In the genomic region with DNA sequence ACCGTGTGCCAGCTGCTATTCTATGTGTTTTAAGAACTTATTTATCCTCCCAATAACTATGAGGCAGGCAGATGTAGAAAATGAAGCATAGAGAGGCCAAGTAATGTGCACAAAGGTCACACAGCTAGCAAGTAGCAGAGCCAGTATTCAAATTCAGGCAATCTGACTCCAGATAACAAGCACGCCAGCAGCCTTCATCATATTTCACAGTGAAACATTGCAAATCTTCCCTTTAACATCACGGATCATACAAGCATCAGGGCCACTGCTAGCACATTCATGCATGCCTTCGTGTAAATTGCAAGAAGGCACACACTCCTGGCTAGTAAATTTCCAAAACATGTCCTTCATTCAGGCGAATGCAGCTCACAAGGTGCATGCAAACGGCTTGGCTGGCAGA, we compare ENCODE assay signal across 33 cellular contexts. TPM values are rescaled to one million over a fixed set of nuclear protein-coding genes. Genes with fewer than 3 reads are reported as not detected.
"Had no signal": no experiment of that assay in that cellular context is flagged by ENCODE, and none has a peak within 500 bp of the region (broad histone marks: within the 10 kb centered on the region; RNA-seq: fewer than 3 reads in every experiment).

No MANE protein-coding gene starts in this region.

- H3K27ac ChIP-seq: adrenal gland, body of pancreas, epithelial cell of prostate, esophagus squamous epithelium, WERI-Rb-1 had no signal

- H3K36me3 ChIP-seq: adrenal gland, esophagus squamous epithelium, WERI-Rb-1 had no signal

- FAIRE-seq: endometrium, endothelial cell of umbilical vein, TTC549 had no signal

- H3K4me1 ChIP-seq: body of pancreas, esophagus squamous epithelium had no signal

- H3K27me3 ChIP-seq: body of pancreas, esophagus squamous epithelium had no signal

- DNase-seq: activated CD4-positive, alpha-beta memory T cell treated with anti-CD3 and anti-CD28 coated beads for 36 hours; activated CD4-positive, alpha-beta T cell treated with anti-CD3 and anti-CD28 coated beads for 36 hours; activated CD4-positive, alpha-beta T cell treated with anti-CD3 and anti-CD28 coated beads, Interleukin-2, amount 10 ng/mL, durations not matched to agents 24 days and 14 days; activated CD4-positive, CD25-positive, alpha-beta regulatory T cell; activated CD4-positive, CD25-positive, alpha-beta regulatory T cell treated with anti-CD3 and anti-CD28 coated beads, Interleukin-2, amount 50 U/mL, for 72 hours; activated CD8-positive, alpha-beta memory T cell treated with anti-CD3 and anti-CD28 coated beads, Interleukin-2, amount 10 ng/mL, durations not matched to agents 7 days and 5 days; activated CD8-positive, alpha-beta memory T cell treated with anti-CD3 and anti-CD28 coated beads, Interleukin-2, amount 50 U/mL, for 4 hours; activated CD8-positive, alpha-beta T cell treated with anti-CD3 and anti-CD28 coated beads, Interleukin-2, amount 10 ng/mL, durations not matched to agents 7 days and 5 days; activated effector memory CD4-positive, alpha-beta T cell treated with anti-CD3 and anti-CD28 coated beads, Interleukin-2, amount 50 U/mL, for 16 hours; activated naive CD4-positive, alpha-beta T cell treated with anti-CD3 and anti-CD28 coated beads for 36 hours; activated naive CD8-positive, alpha-beta T cell treated with anti-CD3 and anti-CD28 coated beads for 36 hours; activated naive CD8-positive, alpha-beta T cell treated with anti-CD3 and anti-CD28 coated beads, Interleukin-2, amount 50 U/mL, for 24 hours; activated T-cell treated with anti-CD3 and anti-CD28 coated beads, Interleukin-2, amount 50 U/mL, for 1 hour; activated T-cell treated with anti-CD3 and anti-CD28 coated beads, Interleukin-2, amount 50 U/mL, for 48 hours; aorta; body of pancreas; caudate nucleus; cortex of kidney; effector CD8-positive, alpha-beta T cell; esophagus squamous epithelium; foreskin melanocyte; head of caudate nucleus; T-helper 2 cell; WERI-Rb-1 had no signal

- H3K4me3 ChIP-seq: adrenal gland, body of pancreas, esophagus squamous epithelium had no signal

- ATAC-seq: activated CD4-positive, alpha-beta T cell treated with anti-CD3 and anti-CD28 coated beads for 36 hours; activated CD8-positive, alpha-beta memory T cell treated with anti-CD3 and anti-CD28 coated beads, Interleukin-2, amount 10 ng/mL, durations not matched to agents 7 days and 5 days; activated CD8-positive, alpha-beta T cell treated with anti-CD3 and anti-CD28 coated beads, Interleukin-2, amount 10 ng/mL, durations not matched to agents 7 days and 5 days; activated naive CD8-positive, alpha-beta T cell treated with anti-CD3 and anti-CD28 coated beads, Interleukin-2, amount 50 U/mL, for 24 hours; body of pancreas had no signal

- H3K9me3 ChIP-seq: adrenal gland, body of pancreas, esophagus squamous epithelium had no signal

RNA-seq across cellular contexts. Expression of a gene that starts 33.1 kb away (rescaled TPM):
- total RNA-seq: activated CD4-positive, alpha-beta T cell treated with anti-CD3 and anti-CD28 coated beads, Interleukin-2, amount 10 ng/mL, durations not matched to agents 24 days and 14 days; activated CD8-positive, alpha-beta memory T cell treated with anti-CD3 and anti-CD28 coated beads for 36 hours; activated CD8-positive, alpha-beta memory T cell treated with anti-CD3 and anti-CD28 coated beads, Interleukin-2, amount 10 ng/mL, durations not matched to agents 7 days and 5 days; activated CD8-positive, alpha-beta T cell treated with anti-CD3 and anti-CD28 coated beads, Interleukin-2, amount 10 ng/mL, durations not matched to agents 7 days and 5 days; activated naive CD4-positive, alpha-beta T cell treated with anti-CD3 and anti-CD28 coated beads for 36 hours; activated naive CD8-positive, alpha-beta T cell treated with anti-CD3 and anti-CD28 coated beads for 36 hours; activated T-helper 1 cell treated with anti-CD3 and anti-CD28 coated beads, Interleukin-12 subunit alpha, Interleukin-12 subunit beta, Interleukin-2, Interleukin-4 antibody, amounts not matched to agents 30 ng/mL and 10 ng/mL and 1 ng/mL, durations not matched to agents 14 hours and 24 hours and 36 hours; dermis microvascular lymphatic vessel endothelial cell; endothelial cell of umbilical vein; T-helper 1 cell treated with Interleukin-12 subunit alpha and Interleukin-12 subunit beta and Interleukin-4 antibody, amounts not matched to agents 30 ng/mL and 1 ng/mL, for 36 hours had no signal
- polyA plus RNA-seq: endothelial cell of umbilical vein had no signal
